20 cellular contexts compared by ENCODE assay signal in genomic region chr5:177620560-177620959, GRCh38. TPM values are rescaled to one million over a fixed set of nuclear protein-coding genes. Genes with fewer than 3 reads are reported as not detected.
DNase-seq lines count a peak whose midpoint lies in the region; ATAC-seq and TF ChIP-seq lines count a peak whose summit lies in the region.
"Had no signal": no experiment of that assay in that cellular context is flagged by ENCODE, and none has a peak within 500 bp of the region (broad histone marks: within the 10 kb centered on the region; RNA-seq: fewer than 3 reads in every experiment).

No MANE protein-coding gene starts in this region.

- H3K4me1 ChIP-seq in esophagus muscularis mucosa (peaks cover 0 to 15% (median 5%) of the 10 kb centered on the region in 4 donors), prostate gland (replicated peaks) (no peaks in the 10 kb centered on the region)
- H3K4me1 ChIP-seq: HAP-1 had no signal

- H3K27ac ChIP-seq in esophagus muscularis mucosa (replicated peaks in 1 of 4) (peak overlapping the region in 1 of 4 donors; percentile 2), prostate gland (no peak overlapping the region)
- H3K27ac ChIP-seq: 22Rv1 had no signal

- no peak for TF ChIP-seq EP300 in esophagus muscularis mucosa (IDR thresholded peaks at IDR 0.05)

- no peak for DNase-seq in Right ventricle myocardium superior
- DNase-seq in cardiac septum (ENCODE audit: low spot score) = no peak
- peak; percentile 30 for DNase-seq in Ammon's horn (ENCODE audit: low spot score)
- peak; percentile 17 for DNase-seq in esophagus muscularis mucosa (ENCODE audit: extremely low spot score)
- peak; percentile 23 for DNase-seq in medulla oblongata (ENCODE audit: extremely low spot score)
- no peak for DNase-seq in prostate gland (ENCODE audit: low spot score)
- no peak for DNase-seq in middle frontal gyrus (ENCODE audit: extremely low spot score, low spot score)
- no peak for DNase-seq in AG08395 (ENCODE audit: low spot score)
- DNase-seq: AML-193; C1 segment of cervical spinal cord; Calu3; CD4-positive, alpha-beta memory T cell; COR-L47; DMS53; DMS79 treated with DMSO at 0.1 percent for 48 hours; GF-D8; GOT3; HFFc6 had no signal

- no peak overlapping the region for H3K4me3 ChIP-seq in esophagus muscularis mucosa
- no peak overlapping the region for H3K4me3 ChIP-seq in prostate gland
- H3K4me3 ChIP-seq: HAP-1 had no signal

- ATAC-seq in Right ventricle myocardium superior (ENCODE audit: poor library complexity) = peak; percentile 29

- TF ChIP-seq POLR2A in esophagus muscularis mucosa (IDR thresholded peaks at IDR 0.05; ENCODE audit: low read depth) = no peak
- TF ChIP-seq POLR2A in prostate gland (IDR thresholded peaks at IDR 0.05) = no peak

- H3K36me3 ChIP-seq in esophagus muscularis mucosa = peaks cover 26 to 84% (median 34%) of the 10 kb centered on the region in 4 donors
- peaks cover 3 to 13% of the 10 kb centered on the region in 2 donors for H3K36me3 ChIP-seq in prostate gland

- intact Hi-C loops in Right ventricle myocardium superior (cut with DNase I) = no loop called here
- intact Hi-C loops in cardiac septum (cut with DNase I) = no loop called here
- intact Hi-C loops in esophagus muscularis mucosa (cut with DNase I) = no loop called here
- intact Hi-C loops in prostate gland (cut with DNase I) = no loop called here

- H3K9me3 ChIP-seq in esophagus muscularis mucosa (no peaks in the 10 kb centered on the region), prostate gland (no peaks in the 10 kb centered on the region)
- H3K9me3 ChIP-seq: HAP-1 had no signal

- TF ChIP-seq CTCF in esophagus muscularis mucosa (IDR thresholded peaks at IDR 0.05) (no peak), prostate gland (IDR thresholded peaks at IDR 0.05) (no peak)

- H3K27me3 ChIP-seq in esophagus muscularis mucosa (no peaks in the 10 kb centered on the region), prostate gland (replicated peaks; ENCODE audit: insufficient read depth) (no peaks in the 10 kb centered on the region)

- WGBS in esophagus muscularis mucosa = 43% methylated on average over 2 of the region's 2 CpGs
- 89% methylated on average over 2 of the region's 2 CpGs for WGBS in prostate gland

RNA-seq across cellular contexts. Expression of gene B4GALT7, which starts 20.6 kb away (rescaled TPM):
- total RNA-seq in Right ventricle myocardium superior (12.9 TPM), cardiac septum (16.1 TPM), esophagus muscularis mucosa (10 to 100 TPM; 14.3 to 17.9 (median 16.9) TPM), prostate gland (10 to 100 TPM; 41.6 to 66.2 TPM)

RNA-seq across cellular contexts. Expression of gene TMED9, which starts 28.6 kb away (rescaled TPM):
- total RNA-seq in Right ventricle myocardium superior (61.0 TPM), cardiac septum (94.9 TPM), esophagus muscularis mucosa (10 to 100 TPM; 47.3 to 75.7 (median 62.3) TPM), prostate gland (100 to 1,000 TPM; 136 to 176 TPM)

Comparison
In these comparisons a context has a peak if more than half of its experiments do, and no peak if none do; other contexts are left out.
1. DNase-seq: peak in Ammon's horn (single experiment), esophagus muscularis mucosa (single experiment) and medulla oblongata (single experiment); none in Right ventricle myocardium superior (single experiment), cardiac septum (single experiment), prostate gland (single experiment), middle frontal gyrus (single experiment) and AG08395 (single experiment).